Comparison of ENCODE assay signal across 16 cellular contexts in genomic region chr5:126814721-126815404, GRCh38. TPM values are rescaled to one million over a fixed set of nuclear protein-coding genes. Genes with fewer than 3 reads are reported as not detected.
DNase-seq lines count a peak whose midpoint lies in the region; ATAC-seq and TF ChIP-seq lines count a peak whose summit lies in the region.
"Had no signal": no experiment of that assay in that cellular context is flagged by ENCODE, and none has a peak within 500 bp of the region (broad histone marks: within the 10 kb centered on the region; RNA-seq: fewer than 3 reads in every experiment).

No MANE protein-coding gene starts in this region.

- peaks cover 60% of the 10 kb centered on the region for H3K36me3 Mint-ChIP-seq in activated naive CD4-positive, alpha-beta T cell treated with anti-CD3 and anti-CD28 coated beads for 36 hours (ENCODE audit: low read depth)
- peaks cover 55% of the 10 kb centered on the region for H3K36me3 Mint-ChIP-seq in activated T-helper 1 cell treated with anti-CD3 and anti-CD28 coated beads, Interleukin-12 subunit alpha, Interleukin-12 subunit beta, Interleukin-2, Interleukin-4 antibody, amounts not matched to agents 30 ng/mL and 10 ng/mL and 1 ng/mL, durations not matched to agents 14 hours and 24 hours and 36 hours (ENCODE audit: low read depth)
- peaks cover 33 to 39% of the 10 kb centered on the region in 2 donors for H3K36me3 Mint-ChIP-seq in stimulated activated naive B cell treated with anti-CD40 and anti-IgM and Interleukin-4, amounts not matched to agents 10 μg/mL and 1 μg/mL and 100 μg/mL, for 72 hours

- H3K4me3 ChIP-seq in fibroblast of pulmonary artery (replicated peaks; ENCODE audit: low read depth, low read length), result no peak overlapping the region
- H3K4me3 ChIP-seq: prostate gland, SJCRH30 had no signal

- TF ChIP-seq CTCF in fibroblast of pulmonary artery (IDR thresholded peaks at IDR 0.05; ENCODE audit: low read length, missing control alignments), result no peak

- no peak for ATAC-seq in stimulated activated naive B cell treated with anti-CD40 and anti-IgM and Interleukin-4, amounts not matched to agents 10 μg/mL and 1 μg/mL and 100 μg/mL, for 72 hours (replicated peaks)
- no peak for ATAC-seq in HG03139 (IDR thresholded peaks at IDR 0.05; ENCODE audit: unreplicated experiment)
- ATAC-seq: activated T-helper 17 cell treated with anti-CD3 and anti-CD28 coated beads, Interleukin-2, amount 50 U/mL, for 72 hours had no signal

- intact Hi-C loops in activated naive CD4-positive, alpha-beta T cell treated with anti-CD3 and anti-CD28 coated beads for 36 hours (cut with micrococcal nuclease), result no loop called here
- intact Hi-C loops in activated T-helper 1 cell treated with anti-CD3 and anti-CD28 coated beads, Interleukin-12 subunit alpha, Interleukin-12 subunit beta, Interleukin-2, Interleukin-4 antibody, amounts not matched to agents 30 ng/mL and 10 ng/mL and 1 ng/mL, durations not matched to agents 14 hours and 24 hours and 36 hours (cut with micrococcal nuclease), result loop anchor here (5.0 kb wide), 1 partner anchor 368 kb away; no protein-coding TSS in a partner anchor

- H3K9me3 Mint-ChIP-seq in activated naive CD4-positive, alpha-beta T cell treated with anti-CD3 and anti-CD28 coated beads for 36 hours, result no peaks in the 10 kb centered on the region
- H3K9me3 Mint-ChIP-seq in activated T-helper 1 cell treated with anti-CD3 and anti-CD28 coated beads, Interleukin-12 subunit alpha, Interleukin-12 subunit beta, Interleukin-2, Interleukin-4 antibody, amounts not matched to agents 30 ng/mL and 10 ng/mL and 1 ng/mL, durations not matched to agents 14 hours and 24 hours and 36 hours, result no peaks in the 10 kb centered on the region
- no peaks in the 10 kb centered on the region for H3K9me3 Mint-ChIP-seq in stimulated activated naive B cell treated with anti-CD40 and anti-IgM and Interleukin-4, amounts not matched to agents 10 μg/mL and 1 μg/mL and 100 μg/mL, for 72 hours
- H3K9me3 Mint-ChIP-seq: activated B cell treated with CpG ODN at 0.5 μM for 24 hours; activated T-helper 17 cell treated with anti-CD3 and anti-CD28 coated beads, Interleukin-2, amount 50 U/mL, for 72 hours; mesothelial cell of epicardium had no signal

- H3K4me3 Mint-ChIP-seq in activated naive CD4-positive, alpha-beta T cell treated with anti-CD3 and anti-CD28 coated beads for 36 hours, result no peak overlapping the region
- H3K4me3 Mint-ChIP-seq in activated T-helper 1 cell treated with anti-CD3 and anti-CD28 coated beads, Interleukin-12 subunit alpha, Interleukin-12 subunit beta, Interleukin-2, Interleukin-4 antibody, amounts not matched to agents 30 ng/mL and 10 ng/mL and 1 ng/mL, durations not matched to agents 14 hours and 24 hours and 36 hours, result no peak overlapping the region
- H3K4me3 Mint-ChIP-seq in stimulated activated naive B cell treated with anti-CD40 and anti-IgM and Interleukin-4, amounts not matched to agents 10 μg/mL and 1 μg/mL and 100 μg/mL, for 72 hours, result no peak overlapping the region
- H3K4me3 Mint-ChIP-seq: activated B cell treated with CpG ODN at 0.5 μM for 24 hours; activated T-helper 17 cell treated with anti-CD3 and anti-CD28 coated beads, Interleukin-2, amount 50 U/mL, for 72 hours; mesothelial cell of epicardium had no signal

- CTCF ChIA-PET in activated naive CD4-positive, alpha-beta T cell treated with anti-CD3 and anti-CD28 coated beads for 36 hours (lab: Charles Lee), result interaction anchor here (0.6 to 1.1 kb wide), 2 partner anchors 9 to 138 kb away, joined by 3 to 5 read pairs; no protein-coding TSS in a partner anchor

- no peak for DNase-seq in activated naive CD4-positive, alpha-beta T cell treated with anti-CD3 and anti-CD28 coated beads for 36 hours
- DNase-seq in activated naive CD4-positive, alpha-beta T cell (lab: John Stamatoyannopoulos, UW), result no peak
- no peak for DNase-seq in activated T-helper 1 cell treated with anti-CD3 and anti-CD28 coated beads, Interleukin-12 subunit alpha, Interleukin-12 subunit beta, Interleukin-2, Interleukin-4 antibody, amounts not matched to agents 30 ng/mL and 10 ng/mL and 1 ng/mL, durations not matched to agents 14 hours and 24 hours and 36 hours (ENCODE audit: low spot score)
- DNase-seq in fibroblast of pulmonary artery (ENCODE audit: low read depth), result peak; percentile 71
- no peak for DNase-seq in stimulated activated naive B cell treated with anti-CD40 and anti-IgM and Interleukin-4, amounts not matched to agents 10 μg/mL and 1 μg/mL and 100 μg/mL, for 72 hours
- no peak for DNase-seq in HuH-7 (ENCODE audit: low spot score)
- DNase-seq in D341Med (ENCODE audit: low spot score), result no peak
- DNase-seq: activated B cell treated with CpG ODN at 0.5 μM for 24 hours; Kasumi-1; NCI-H187 treated with DMSO at 0.1 percent for 48 hours; SJCRH30; stimulated activated CD4-positive, alpha-beta T cell treated with anti-CD3 and anti-CD28 coated beads, Interleukin-2, amount 100 ng/mL, for 24 hours had no signal

- H3K27me3 Mint-ChIP-seq in activated naive CD4-positive, alpha-beta T cell treated with anti-CD3 and anti-CD28 coated beads for 36 hours (ENCODE audit: low read depth), result no peaks in the 10 kb centered on the region
- H3K27me3 Mint-ChIP-seq in activated T-helper 1 cell treated with anti-CD3 and anti-CD28 coated beads, Interleukin-12 subunit alpha, Interleukin-12 subunit beta, Interleukin-2, Interleukin-4 antibody, amounts not matched to agents 30 ng/mL and 10 ng/mL and 1 ng/mL, durations not matched to agents 14 hours and 24 hours and 36 hours (ENCODE audit: insufficient read depth), result no peaks in the 10 kb centered on the region
- H3K27me3 Mint-ChIP-seq in stimulated activated naive B cell treated with anti-CD40 and anti-IgM and Interleukin-4, amounts not matched to agents 10 μg/mL and 1 μg/mL and 100 μg/mL, for 72 hours, result no peaks in the 10 kb centered on the region
- H3K27me3 Mint-ChIP-seq: activated B cell treated with CpG ODN at 0.5 μM for 24 hours; activated T-helper 17 cell treated with anti-CD3 and anti-CD28 coated beads, Interleukin-2, amount 50 U/mL, for 72 hours had no signal

- peaks cover 46% of the 10 kb centered on the region for H3K4me1 Mint-ChIP-seq in activated naive CD4-positive, alpha-beta T cell treated with anti-CD3 and anti-CD28 coated beads for 36 hours (ENCODE audit: low read depth)
- peaks cover 70% of the 10 kb centered on the region for H3K4me1 Mint-ChIP-seq in activated T-helper 1 cell treated with anti-CD3 and anti-CD28 coated beads, Interleukin-12 subunit alpha, Interleukin-12 subunit beta, Interleukin-2, Interleukin-4 antibody, amounts not matched to agents 30 ng/mL and 10 ng/mL and 1 ng/mL, durations not matched to agents 14 hours and 24 hours and 36 hours (ENCODE audit: low read depth)
- peaks cover 2 to 9% of the 10 kb centered on the region in 2 donors for H3K4me1 Mint-ChIP-seq in stimulated activated naive B cell treated with anti-CD40 and anti-IgM and Interleukin-4, amounts not matched to agents 10 μg/mL and 1 μg/mL and 100 μg/mL, for 72 hours

- peak overlapping the region; percentile 98 for H3K27ac Mint-ChIP-seq in activated naive CD4-positive, alpha-beta T cell treated with anti-CD3 and anti-CD28 coated beads for 36 hours
- H3K27ac Mint-ChIP-seq in activated T-helper 1 cell treated with anti-CD3 and anti-CD28 coated beads, Interleukin-12 subunit alpha, Interleukin-12 subunit beta, Interleukin-2, Interleukin-4 antibody, amounts not matched to agents 30 ng/mL and 10 ng/mL and 1 ng/mL, durations not matched to agents 14 hours and 24 hours and 36 hours, result peak overlapping the region; percentile 84
- peak overlapping the region; percentile 9 for H3K27ac Mint-ChIP-seq in stimulated activated naive B cell treated with anti-CD40 and anti-IgM and Interleukin-4, amounts not matched to agents 10 μg/mL and 1 μg/mL and 100 μg/mL, for 72 hours
- H3K27ac Mint-ChIP-seq: activated B cell treated with CpG ODN at 0.5 μM for 24 hours, mesothelial cell of epicardium had no signal

RNA-seq across cellular contexts. Expression of gene LMNB1, which starts 37.9 kb away (rescaled TPM):
- total RNA-seq in activated naive CD4-positive, alpha-beta T cell treated with anti-CD3 and anti-CD28 coated beads for 36 hours, result 100 to 1,000 TPM; 274 to 289 TPM
- 200 and 209 TPM in 2 replicates for total RNA-seq in activated T-helper 1 cell treated with anti-CD3 and anti-CD28 coated beads, Interleukin-12 subunit alpha, Interleukin-12 subunit beta, Interleukin-2, Interleukin-4 antibody, amounts not matched to agents 30 ng/mL and 10 ng/mL and 1 ng/mL, durations not matched to agents 14 hours and 24 hours and 36 hours

Comparison
In these comparisons a context has a peak if more than half of its experiments do, and no peak if none do; other contexts are left out.
1. H3K27ac Mint-ChIP-seq: peak in every context shown above with its lines; median percentile 98 in activated naive CD4-positive, alpha-beta T cell treated with anti-CD3 and anti-CD28 coated beads for 36 hours; 84 in activated T-helper 1 cell treated with anti-CD3 and anti-CD28 coated beads, Interleukin-12 subunit alpha, Interleukin-12 subunit beta, Interleukin-2, Interleukin-4 antibody, amounts not matched to agents 30 ng/mL and 10 ng/mL and 1 ng/mL, durations not matched to agents 14 hours and 24 hours and 36 hours; 9 in stimulated activated naive B cell treated with anti-CD40 and anti-IgM and Interleukin-4, amounts not matched to agents 10 μg/mL and 1 μg/mL and 100 μg/mL, for 72 hours.